ENCODE assay signal across 18 cellular contexts in the genomic region with DNA sequence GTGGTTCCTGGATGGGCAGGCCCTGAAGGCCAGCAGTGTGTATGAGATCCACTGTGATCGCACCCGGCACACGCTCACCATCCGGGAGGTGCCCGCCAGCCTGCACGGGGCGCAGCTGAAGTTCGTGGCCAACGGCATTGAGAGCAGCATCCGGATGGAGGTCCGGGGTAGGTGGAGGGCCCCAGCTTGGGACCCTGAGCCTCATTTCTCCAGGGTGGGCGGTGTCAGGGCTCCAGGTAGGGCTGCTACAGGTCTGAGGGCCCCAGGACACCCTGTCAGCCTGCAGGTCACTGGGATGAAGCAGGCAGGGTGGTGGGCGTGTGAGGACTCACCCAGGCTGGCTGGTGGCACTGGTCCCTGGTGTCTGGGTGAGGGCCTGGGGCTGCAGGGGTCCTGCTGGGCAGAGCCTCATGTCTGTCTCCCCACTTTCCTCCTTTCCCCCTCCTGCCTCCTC.
"Had no signal": no experiment of that assay in that cellular context is flagged by ENCODE, and none has a peak within 500 bp of the region (broad histone marks: within the 10 kb centered on the region; RNA-seq: fewer than 3 reads in every experiment).

No MANE protein-coding gene starts in this region.

- H2AFZ ChIP-seq: parathyroid adenoma had no signal

- DNase-seq: activated B cell treated with CpG ODN at 0.5 μM for 24 hours; activated CD4-positive, alpha-beta T cell treated with anti-CD3 and anti-CD28 coated beads, Interleukin-2, amount 10 ng/mL, durations not matched to agents 7 days and 5 days; activated CD8-positive, alpha-beta memory T cell treated with anti-CD3 and anti-CD28 coated beads, Interleukin-2, amount 10 ng/mL, durations not matched to agents 7 days and 5 days; activated gamma-delta T cell treated with Interleukin-2 at 50 U/mL for 16 hours; activated T-cell treated with anti-CD3 and anti-CD28 coated beads, Interleukin-2, amount 50 U/mL, for 4 hours; central memory CD4-positive, alpha-beta T cell; cortex of kidney; effector CD8-positive, alpha-beta T cell; hippocampal formation; mucosa of descending colon; T-helper 2 cell; transverse colon had no signal

- H3K36me3 ChIP-seq: ascending aorta, transverse colon had no signal

- H3K4me3 ChIP-seq: ascending aorta, mucosa of descending colon, SK-N-MC, smooth muscle cell, transverse colon had no signal

- H3K27ac Mint-ChIP-seq: activated B cell treated with CpG ODN at 0.5 μM for 24 hours; activated CD4-positive, alpha-beta T cell treated with anti-CD3 and anti-CD28 coated beads, Interleukin-2, amount 10 ng/mL, durations not matched to agents 7 days and 5 days; activated CD8-positive, alpha-beta memory T cell treated with anti-CD3 and anti-CD28 coated beads, Interleukin-2, amount 10 ng/mL, durations not matched to agents 7 days and 5 days had no signal

- ATAC-seq: activated CD8-positive, alpha-beta memory T cell treated with anti-CD3 and anti-CD28 coated beads, Interleukin-2, amount 10 ng/mL, durations not matched to agents 7 days and 5 days; activated T-cell treated with anti-CD3 and anti-CD28 coated beads, Interleukin-2, amount 50 U/mL, for 4 hours; mucosa of descending colon; naive thymus-derived CD8-positive, alpha-beta T cell had no signal

- H3K4me1 ChIP-seq: parathyroid adenoma had no signal

- H3K9me3 ChIP-seq: ascending aorta, mucosa of descending colon, transverse colon had no signal

- H3K27me3 ChIP-seq: ascending aorta had no signal

- H3K27me3 Mint-ChIP-seq: activated B cell treated with CpG ODN at 0.5 μM for 24 hours; activated CD4-positive, alpha-beta T cell treated with anti-CD3 and anti-CD28 coated beads, Interleukin-2, amount 10 ng/mL, durations not matched to agents 7 days and 5 days; activated CD8-positive, alpha-beta memory T cell treated with anti-CD3 and anti-CD28 coated beads, Interleukin-2, amount 10 ng/mL, durations not matched to agents 7 days and 5 days; naive thymus-derived CD8-positive, alpha-beta T cell had no signal

- H3K9me3 Mint-ChIP-seq: activated B cell treated with CpG ODN at 0.5 μM for 24 hours; activated CD4-positive, alpha-beta T cell treated with anti-CD3 and anti-CD28 coated beads, Interleukin-2, amount 10 ng/mL, durations not matched to agents 7 days and 5 days; activated T-cell treated with anti-CD3 and anti-CD28 coated beads, Interleukin-2, amount 50 U/mL, for 4 hours; naive thymus-derived CD8-positive, alpha-beta T cell had no signal

- H3K4me2 ChIP-seq: smooth muscle cell had no signal

- H3K9ac ChIP-seq: parathyroid adenoma had no signal

- H3K27ac ChIP-seq: ascending aorta, epithelial cell of prostate, parathyroid adenoma, SK-N-MC, transverse colon had no signal

- H3K36me3 Mint-ChIP-seq: activated CD8-positive, alpha-beta memory T cell treated with anti-CD3 and anti-CD28 coated beads, Interleukin-2, amount 10 ng/mL, durations not matched to agents 7 days and 5 days had no signal

- H3K4me3 Mint-ChIP-seq: activated B cell treated with CpG ODN at 0.5 μM for 24 hours; activated CD4-positive, alpha-beta T cell treated with anti-CD3 and anti-CD28 coated beads, Interleukin-2, amount 10 ng/mL, durations not matched to agents 7 days and 5 days; activated CD8-positive, alpha-beta memory T cell treated with anti-CD3 and anti-CD28 coated beads, Interleukin-2, amount 10 ng/mL, durations not matched to agents 7 days and 5 days; activated T-cell treated with anti-CD3 and anti-CD28 coated beads, Interleukin-2, amount 50 U/mL, for 4 hours had no signal
